Comparison of ENCODE assay signal across 13 cellular contexts in the genomic region with DNA sequence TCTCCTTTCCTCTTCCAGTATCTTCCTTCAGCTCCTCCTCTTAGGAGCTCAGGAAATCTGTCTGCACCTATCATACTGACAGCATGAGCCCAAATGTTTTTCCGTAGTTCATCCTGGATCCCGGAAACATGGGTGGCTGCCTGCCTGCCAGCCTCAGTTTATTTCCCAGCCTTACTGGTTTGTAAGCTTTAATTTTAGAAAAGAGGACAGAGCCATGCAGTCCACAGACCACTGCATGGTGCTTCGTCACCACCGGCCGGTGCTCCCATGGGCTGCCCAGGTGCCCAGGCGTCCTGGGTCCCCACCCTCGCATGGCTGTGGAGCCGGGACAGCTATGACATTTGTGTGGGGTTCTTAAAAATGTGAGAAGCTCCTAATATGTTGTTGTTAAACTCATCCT. TPM values are rescaled to one million over a fixed set of nuclear protein-coding genes. Genes with fewer than 3 reads are reported as not detected.
"Had no signal": no experiment of that assay in that cellular context is flagged by ENCODE, and none has a peak within 500 bp of the region (broad histone marks: within the 10 kb centered on the region; RNA-seq: fewer than 3 reads in every experiment).

No MANE protein-coding gene starts in this region.

RNA-seq across cellular contexts. Expression of gene DPP6, which starts 24.4 kb away (rescaled TPM):
- total RNA-seq: activated naive CD4-positive, alpha-beta T cell treated with anti-CD3 and anti-CD28 coated beads for 36 hours; activated naive CD4-positive, alpha-beta T cell treated with anti-CD3 and anti-CD28 coated beads, Interleukin-2, amount 50 U/mL, for 72 hours; activated naive CD8-positive, alpha-beta T cell treated with anti-CD3 and anti-CD28 coated beads for 36 hours; activated naive CD8-positive, alpha-beta T cell treated with anti-CD3 and anti-CD28 coated beads, Interleukin-2, amount 10 ng/mL, durations not matched to agents 7 days and 5 days; activated T-cell treated with anti-CD3 and anti-CD28 coated beads, Interleukin-2, amount 50 U/mL, for 4 hours; activated T-cell treated with anti-CD3 and anti-CD28 coated beads, Interleukin-2, amount 50 U/mL, for 72 hours; activated T-helper 1 cell treated with anti-CD3 and anti-CD28 coated beads, Interleukin-12 subunit alpha, Interleukin-12 subunit beta, Interleukin-2, Interleukin-4 antibody, amounts not matched to agents 30 ng/mL and 10 ng/mL and 1 ng/mL, durations not matched to agents 14 hours and 24 hours and 36 hours; activated T-helper 17 cell treated with anti-CD3 and anti-CD28 coated beads, Interleukin-2, amount 50 U/mL, for 72 hours; activated T-helper 2 cell treated with anti-CD3 and anti-CD28 coated beads, Interferon-gamma antibody, Interleukin-2, Interleukin-4, amounts not matched to agents 10 μg/mL and 5 μg/mL and 100 μg/mL, durations not matched to agents 14 hours and 24 hours and 36 hours; ascending aorta; bronchial epithelial cell; cardiac septum; chondrocyte had no signal
